In the genomic region with DNA sequence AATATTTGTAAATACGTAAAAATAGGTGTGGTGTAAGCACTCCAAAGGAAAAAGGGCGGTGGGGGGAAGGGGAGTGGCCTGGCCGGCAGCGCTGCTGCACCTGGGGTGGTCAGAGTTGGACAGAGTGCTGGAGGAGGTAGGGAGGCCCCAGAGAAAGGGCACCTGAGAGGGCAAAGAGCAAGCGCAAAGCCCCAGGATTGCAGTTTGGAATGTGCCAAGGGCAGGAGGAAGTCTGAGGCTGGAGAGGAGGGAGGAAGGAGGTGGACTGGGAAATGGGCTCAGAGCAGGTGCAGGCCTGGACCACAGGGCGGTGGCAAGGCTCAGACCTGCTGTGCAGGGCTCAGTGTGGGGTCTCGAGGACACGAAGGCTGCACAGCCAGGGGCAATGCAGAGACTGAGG, we compare ENCODE assay signal across 20 cellular contexts.
"Had no signal": no experiment of that assay in that cellular context is flagged by ENCODE, and none has a peak within 500 bp of the region (broad histone marks: within the 10 kb centered on the region; RNA-seq: fewer than 3 reads in every experiment).

No MANE protein-coding gene starts in this region.

- H3K9me3 Mint-ChIP-seq: activated B cell treated with CpG ODN at 0.5 μM for 24 hours; activated CD8-positive, alpha-beta T cell treated with anti-CD3 and anti-CD28 coated beads for 36 hours; activated naive CD8-positive, alpha-beta T cell treated with anti-CD3 and anti-CD28 coated beads, Interleukin-2, amount 10 ng/mL, durations not matched to agents 7 days and 5 days; activated T-cell treated with anti-CD3 and anti-CD28 coated beads, Interleukin-2, amount 50 U/mL, for 72 hours; effector memory CD8-positive, alpha-beta T cell; neural crest cell; stimulated activated effector memory CD8-positive, alpha-beta T cell treated with anti-CD3 and anti-CD28 coated beads, Interleukin-12 subunit alpha, Interleukin-12 subunit beta, amount 100 ng/mL, for 72 hours had no signal

- H3K27ac Mint-ChIP-seq: activated B cell treated with CpG ODN at 0.5 μM for 24 hours; activated CD8-positive, alpha-beta T cell treated with anti-CD3 and anti-CD28 coated beads for 36 hours; activated naive CD8-positive, alpha-beta T cell treated with anti-CD3 and anti-CD28 coated beads, Interleukin-2, amount 10 ng/mL, durations not matched to agents 7 days and 5 days; activated T-cell treated with anti-CD3 and anti-CD28 coated beads, Interleukin-2, amount 50 U/mL, for 72 hours; stimulated activated effector memory CD8-positive, alpha-beta T cell treated with anti-CD3 and anti-CD28 coated beads, Interleukin-12 subunit alpha, Interleukin-12 subunit beta, amount 100 ng/mL, for 72 hours; T-helper 17 cell had no signal

- H3K79me2 ChIP-seq: parathyroid adenoma had no signal

- H3K4me3 Mint-ChIP-seq: activated B cell treated with CpG ODN at 0.5 μM for 24 hours; activated CD8-positive, alpha-beta T cell treated with anti-CD3 and anti-CD28 coated beads for 36 hours; activated naive CD8-positive, alpha-beta T cell treated with anti-CD3 and anti-CD28 coated beads, Interleukin-2, amount 10 ng/mL, durations not matched to agents 7 days and 5 days; activated T-cell treated with anti-CD3 and anti-CD28 coated beads, Interleukin-2, amount 50 U/mL, for 72 hours; effector memory CD8-positive, alpha-beta T cell; neural crest cell; stimulated activated effector memory CD8-positive, alpha-beta T cell treated with anti-CD3 and anti-CD28 coated beads, Interleukin-12 subunit alpha, Interleukin-12 subunit beta, amount 100 ng/mL, for 72 hours; T-helper 17 cell had no signal

- DNase-seq: activated B cell treated with CpG ODN at 0.5 μM for 24 hours; activated CD4-positive, alpha-beta T cell treated with anti-CD3 and anti-CD28 coated beads for 48 hours; activated CD8-positive, alpha-beta T cell treated with anti-CD3 and anti-CD28 coated beads for 36 hours; activated gamma-delta T cell; activated naive CD8-positive, alpha-beta T cell treated with anti-CD3 and anti-CD28 coated beads, Interleukin-2, amount 10 ng/mL, durations not matched to agents 7 days and 5 days; activated T-cell treated with anti-CD3 and anti-CD28 coated beads, Interleukin-2, amount 50 U/mL, for 72 hours; dermis blood vessel endothelial cell; effector memory CD8-positive, alpha-beta T cell; gastrocnemius medialis; heart right ventricle; left ventricle myocardium superior; T-helper 17 cell had no signal

- H3K27ac ChIP-seq: ascending aorta, gastrocnemius medialis, heart right ventricle, parathyroid adenoma had no signal

- FAIRE-seq: bronchial epithelial cell, islet of Langerhans, TTC549, urothelium cell line had no signal

- H3K27me3 ChIP-seq: ascending aorta, gastrocnemius medialis, heart right ventricle had no signal

- H3K27me3 Mint-ChIP-seq: activated CD8-positive, alpha-beta T cell treated with anti-CD3 and anti-CD28 coated beads for 36 hours; activated naive CD8-positive, alpha-beta T cell treated with anti-CD3 and anti-CD28 coated beads, Interleukin-2, amount 10 ng/mL, durations not matched to agents 7 days and 5 days; effector memory CD8-positive, alpha-beta T cell; T-helper 17 cell had no signal

- ATAC-seq: activated CD8-positive, alpha-beta T cell treated with anti-CD3 and anti-CD28 coated beads for 36 hours; activated T-cell treated with anti-CD3 and anti-CD28 coated beads, Interleukin-2, amount 50 U/mL, for 72 hours; effector memory CD8-positive, alpha-beta T cell; heart right ventricle; left ventricle myocardium superior; stimulated activated effector memory CD8-positive, alpha-beta T cell treated with anti-CD3 and anti-CD28 coated beads, Interleukin-12 subunit alpha, Interleukin-12 subunit beta, amount 100 ng/mL, for 72 hours; T-helper 17 cell had no signal

- H3K4me3 ChIP-seq: ascending aorta, gastrocnemius medialis, heart right ventricle had no signal

- H3K4me1 ChIP-seq: parathyroid adenoma had no signal

- H3K36me3 ChIP-seq: ascending aorta, gastrocnemius medialis, heart right ventricle had no signal

- H3K9me3 ChIP-seq: ascending aorta, gastrocnemius medialis, heart right ventricle had no signal

- H3K9ac ChIP-seq: parathyroid adenoma had no signal

- H2AFZ ChIP-seq: parathyroid adenoma had no signal

- H3K36me3 Mint-ChIP-seq: activated naive CD8-positive, alpha-beta T cell treated with anti-CD3 and anti-CD28 coated beads, Interleukin-2, amount 10 ng/mL, durations not matched to agents 7 days and 5 days; stimulated activated effector memory CD8-positive, alpha-beta T cell treated with anti-CD3 and anti-CD28 coated beads, Interleukin-12 subunit alpha, Interleukin-12 subunit beta, amount 100 ng/mL, for 72 hours had no signal
